In genomic region chr9:35114921-35115341, GRCh38 we compare ENCODE assay signal across 1 cellular context.
TF ChIP-seq lines count a peak whose summit lies in the region.

No MANE protein-coding gene starts in this region.

TF ChIP-seq in HepG2, 621 proteins besides CTCF, POLR2A, EP300 and RAD21 (continued from another document):
- TF ChIP-seq TFDP2 (CRISPR knock-in tag; IDR thresholded peaks at IDR 0.05) = no peak
- TF ChIP-seq AHR (CRISPR knock-in tag; IDR thresholded peaks at IDR 0.05) = no peak
- no peak for TF ChIP-seq GRHL1 (CRISPR knock-in tag; conservative IDR thresholded peaks at IDR 0.05)
- TF ChIP-seq ZNF557 (CRISPR knock-in tag; IDR thresholded peaks at IDR 0.05) = no peak
TF ChIP-seq in HepG2: peak in this region for 12.
